Comparison of ENCODE assay signal across 17 cellular contexts in the genomic region with DNA sequence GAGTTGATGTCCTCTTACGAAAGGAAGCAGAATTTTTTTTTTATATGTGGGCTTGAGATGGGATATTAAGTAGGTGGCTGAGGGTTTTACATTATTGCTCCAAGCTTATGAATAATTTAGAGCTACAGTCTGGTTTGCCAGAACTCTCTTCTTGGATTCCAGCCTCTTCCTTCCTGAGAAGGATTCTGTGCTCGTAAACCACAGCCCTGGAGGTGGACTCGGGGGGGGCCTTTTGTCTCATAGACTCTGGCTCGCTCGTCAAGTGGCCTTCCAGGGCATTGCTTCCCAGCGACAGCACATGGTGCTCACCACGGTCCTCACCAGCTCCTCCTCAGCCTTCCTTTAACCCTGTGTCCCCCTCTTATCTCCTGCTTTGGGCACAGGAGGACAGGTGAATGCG. TPM values are rescaled to one million over a fixed set of nuclear protein-coding genes. Genes with fewer than 3 reads are reported as not detected.
DNase-seq lines count a peak whose midpoint lies in the region; ATAC-seq and TF ChIP-seq lines count a peak whose summit lies in the region.
"Had no signal": no experiment of that assay in that cellular context is flagged by ENCODE, and none has a peak within 500 bp of the region (broad histone marks: within the 10 kb centered on the region; RNA-seq: fewer than 3 reads in every experiment).

No MANE protein-coding gene starts in this region.

- H3K9me3 ChIP-seq in BLaER1 treated with 17β-estradiol and CSF1 and Interleukin-3, amounts not matched to agents 10 nM and 100 nM (replicated peaks in 1 of 11) = no peaks in the 10 kb centered on the region
- H3K9me3 ChIP-seq in esophagus muscularis mucosa = no peaks in the 10 kb centered on the region

- no peak overlapping the region for H2AFZ ChIP-seq in GM23338
- H2AFZ ChIP-seq: GM23248 had no signal

- no peak for TF ChIP-seq CTCF in GM23338 (conservative IDR thresholded peaks at IDR 0.05; ENCODE audit: low read depth in 2 of 2)
- TF ChIP-seq CTCF in chondrocyte (IDR thresholded peaks at IDR 0.05) = no peak
- TF ChIP-seq CTCF in GM10266 (IDR thresholded peaks at IDR 0.05; ENCODE audit: control insufficient read depth, insufficient read depth, low read depth, missing control alignments) = no peak
- TF ChIP-seq CTCF in esophagus muscularis mucosa (IDR thresholded peaks at IDR 0.05) = no peak

- H3K27me3 ChIP-seq in BLaER1 treated with 17β-estradiol and CSF1 and Interleukin-3, amounts not matched to agents 10 nM and 100 nM = no peaks in the 10 kb centered on the region
- H3K27me3 ChIP-seq in GM23338 (ENCODE audit: insufficient read depth) (no peaks in the 10 kb centered on the region), rectal smooth muscle tissue (ENCODE audit: control insufficient read depth, insufficient read depth, low read length) (no peaks in the 10 kb centered on the region), esophagus muscularis mucosa (no peaks in the 10 kb centered on the region)

- H3K27me3 Mint-ChIP-seq in GM23338 (ENCODE audit: insufficient read depth, low read depth, poor library complexity) (peaks cover 2% of the 10 kb centered on the region), chondrocyte (ENCODE audit: low read depth) (no peaks in the 10 kb centered on the region)

- no peak overlapping the region; a peak in 1 of 22 replicates for H3K27ac ChIP-seq in BLaER1 treated with 17β-estradiol and CSF1 and Interleukin-3, amounts not matched to agents 10 nM and 100 nM
- H3K27ac ChIP-seq in GM23338 (ENCODE audit: low read depth) (no peak overlapping the region), rectal smooth muscle tissue (ENCODE audit: low read depth, low read length) (peak overlapping the region; percentile 48), esophagus muscularis mucosa (replicated peaks in 1 of 4) (peak overlapping the region in 1 of 4 donors; percentile 49)
- H3K27ac ChIP-seq: GM23248, HL-60 had no signal

- no peak for TF ChIP-seq EP300 in esophagus muscularis mucosa (IDR thresholded peaks at IDR 0.05)

- H4K20me1 ChIP-seq in BLaER1 treated with 17β-estradiol and CSF1 and Interleukin-3, amounts not matched to agents 10 nM and 100 nM = peaks cover 0 to 23% (median 8%) of the 10 kb centered on the region in 11 experiments; a peak in 8 of 22 replicates
- no peaks in the 10 kb centered on the region for H4K20me1 ChIP-seq in GM23338 (replicated peaks; ENCODE audit: insufficient read depth)

- DNase-seq in GM23338 (ENCODE audit: low spot score) = no peak
- no peak for DNase-seq in chondrocyte (ENCODE audit: low spot score)
- DNase-seq in GM10266 (ENCODE audit: extremely low spot score) = no peak
- DNase-seq in esophagus muscularis mucosa (ENCODE audit: extremely low spot score) = no peak
- DNase-seq in inferior parietal cortex (ENCODE audit: extremely low spot score) = no peak
- DNase-seq: amniotic stem cell, DMS79 treated with DMSO at 0.1 percent for 48 hours, erythroblast, GM23248, islet precursor cell, KBM-7, NCI-H1092, NCI-H2171, RPMI8226 had no signal

- H3F3A ChIP-seq in GM23338 (replicated peaks; ENCODE audit: low read depth) = no peaks in the 10 kb centered on the region

- peaks cover 26 to 54% (median 37%) of the 10 kb centered on the region in 11 experiments for H3K36me3 ChIP-seq in BLaER1 treated with 17β-estradiol and CSF1 and Interleukin-3, amounts not matched to agents 10 nM and 100 nM
- H3K36me3 ChIP-seq in GM23338 (ENCODE audit: insufficient read depth) = no peaks in the 10 kb centered on the region
- H3K36me3 ChIP-seq in rectal smooth muscle tissue (ENCODE audit: control insufficient read depth, insufficient read depth, low read length) = peaks cover 8% of the 10 kb centered on the region
- peaks cover 9 to 38% (median 30%) of the 10 kb centered on the region in 4 donors for H3K36me3 ChIP-seq in esophagus muscularis mucosa

- WGBS in esophagus muscularis mucosa = 74% methylated on average over 8 of the region's 8 CpGs

- H3K4me3 ChIP-seq in BLaER1 treated with 17β-estradiol and CSF1 and Interleukin-3, amounts not matched to agents 10 nM and 100 nM = no peak overlapping the region
- H3K4me3 ChIP-seq in GM23338 (no peak overlapping the region), rectal smooth muscle tissue (ENCODE audit: low read length) (no peak overlapping the region), esophagus muscularis mucosa (no peak overlapping the region)
- H3K4me3 ChIP-seq: GM23248 had no signal

- H3K36me3 Mint-ChIP-seq in GM23338 (ENCODE audit: low read depth) = peaks cover 9% of the 10 kb centered on the region; the same call in 2 of the 3 replicates
- peaks cover 5% of the 10 kb centered on the region for H3K36me3 Mint-ChIP-seq in chondrocyte (ENCODE audit: low read depth)

- ATAC-seq in GM23338 = no peak

- intact Hi-C loops in esophagus muscularis mucosa (cut with DNase I) = no loop called here

- no peaks in the 10 kb centered on the region; the same call in 2 of the 3 replicates for H3K4me1 Mint-ChIP-seq in GM23338
- peaks cover 59% of the 10 kb centered on the region for H3K4me1 Mint-ChIP-seq in chondrocyte (ENCODE audit: low read depth)

- H3K9ac ChIP-seq in BLaER1 treated with 17β-estradiol and CSF1 and Interleukin-3, amounts not matched to agents 10 nM and 100 nM = peak overlapping the region in 1 of 11 experiments; percentile 39; a peak in 1 of 22 replicates
- no peak overlapping the region for H3K9ac ChIP-seq in rectal smooth muscle tissue (ENCODE audit: low read length)
- H3K9ac ChIP-seq: GM23248 had no signal

- H3K9me3 Mint-ChIP-seq in GM23338 (no peaks in the 10 kb centered on the region), chondrocyte (ENCODE audit: low read depth) (no peaks in the 10 kb centered on the region)

- H3K4me3 Mint-ChIP-seq in GM23338 (no peak overlapping the region), chondrocyte (ENCODE audit: unreplicated experiment) (no peak overlapping the region)

- no peaks in the 10 kb centered on the region for H3K9me2 ChIP-seq in GM23338 (ENCODE audit: insufficient read depth)

- no peak for TF ChIP-seq POLR2A in esophagus muscularis mucosa (IDR thresholded peaks at IDR 0.05; ENCODE audit: low read depth)

- H3K27ac Mint-ChIP-seq in GM23338 (peak overlapping the region; percentile 33; the same call in 1 of the 2 replicates), chondrocyte (ENCODE audit: unreplicated experiment) (peak overlapping the region; percentile 18)

- H3K4me1 ChIP-seq in BLaER1 treated with 17β-estradiol and CSF1 and Interleukin-3, amounts not matched to agents 10 nM and 100 nM = peaks cover 7 to 24% (median 14%) of the 10 kb centered on the region in 10 experiments; a peak in 17 of 20 replicates
- H3K4me1 ChIP-seq in GM23338 (ENCODE audit: insufficient read depth) (no peaks in the 10 kb centered on the region), rectal smooth muscle tissue (ENCODE audit: control insufficient read depth, insufficient read depth, low read length) (peaks cover 33% of the 10 kb centered on the region), esophagus muscularis mucosa (peaks cover 46 to 59% (median 49%) of the 10 kb centered on the region in 4 donors)

- peak overlapping the region in 6 of 11 experiments; percentile 24 to 72 (median 61); a peak in 12 of 22 replicates for H3K4me2 ChIP-seq in BLaER1 treated with 17β-estradiol and CSF1 and Interleukin-3, amounts not matched to agents 10 nM and 100 nM
- H3K4me2 ChIP-seq in GM23338 = no peak overlapping the region

- H3K79me2 ChIP-seq in GM23338 (replicated peaks; ENCODE audit: insufficient read depth) = no peaks in the 10 kb centered on the region

TF ChIP-seq in GM23338, 12 proteins besides CTCF, POLR2A, EP300 and RAD21:
- TF ChIP-seq STAT1 (IDR thresholded peaks at IDR 0.05; ENCODE audit: unreplicated experiment) (no peak), JUNB (IDR thresholded peaks at IDR 0.05; ENCODE audit: unreplicated experiment) (no peak), EZH2phosphoT487 (IDR thresholded peaks at IDR 0.05; ENCODE audit: unreplicated experiment) (no peak)
- TF ChIP-seq, protein P1, sequence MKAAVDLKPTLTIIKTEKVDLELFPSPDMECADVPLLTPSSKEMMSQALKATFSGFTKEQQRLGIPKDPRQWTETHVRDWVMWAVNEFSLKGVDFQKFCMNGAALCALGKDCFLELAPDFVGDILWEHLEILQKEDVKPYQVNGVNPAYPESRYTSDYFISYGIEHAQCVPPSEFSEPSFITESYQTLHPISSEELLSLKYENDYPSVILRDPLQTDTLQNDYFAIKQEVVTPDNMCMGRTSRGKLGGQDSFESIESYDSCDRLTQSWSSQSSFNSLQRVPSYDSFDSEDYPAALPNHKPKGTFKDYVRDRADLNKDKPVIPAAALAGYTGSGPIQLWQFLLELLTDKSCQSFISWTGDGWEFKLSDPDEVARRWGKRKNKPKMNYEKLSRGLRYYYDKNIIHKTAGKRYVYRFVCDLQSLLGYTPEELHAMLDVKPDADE (IDR thresholded peaks at IDR 0.05) = no peak

RNA-seq across cellular contexts. Expression of a gene that starts 43.1 kb away (rescaled TPM):
- total RNA-seq in GM23338 (2014; rRNA removed; shearing (Covaris generic)) = 38.5 and 40.0 TPM in 2 replicates
- polyA plus RNA-seq in GM23338 (2016; fragmentation: Nextera tagmentation; extraction: Ambion mirVana) = 84.8 and 90.2 TPM in 2 replicates
- total RNA-seq in chondrocyte = 24.3 to 28.1 TPM (median 24.7 TPM) in 3 replicates
- total RNA-seq in esophagus muscularis mucosa = 10 to 100 TPM; 24.1 to 31.0 (median 26.0) TPM

RNA-seq across cellular contexts. Expression of a gene that starts 44.1 kb away (rescaled TPM):
- total RNA-seq in GM23338 (2014; rRNA removed; shearing (Covaris generic)) = 24.7 and 26.6 TPM in 2 replicates
- polyA plus RNA-seq in GM23338 (2016; fragmentation: Nextera tagmentation; extraction: Ambion mirVana) = 26.8 and 27.9 TPM in 2 replicates
- total RNA-seq in chondrocyte = 17.1 to 24.7 TPM (median 20.2 TPM) in 3 replicates
- 10 to 100 TPM; 24.0 to 30.3 (median 28.8) TPM for total RNA-seq in esophagus muscularis mucosa
